ENCODE assay signal across 2 cellular contexts in the genomic region with DNA sequence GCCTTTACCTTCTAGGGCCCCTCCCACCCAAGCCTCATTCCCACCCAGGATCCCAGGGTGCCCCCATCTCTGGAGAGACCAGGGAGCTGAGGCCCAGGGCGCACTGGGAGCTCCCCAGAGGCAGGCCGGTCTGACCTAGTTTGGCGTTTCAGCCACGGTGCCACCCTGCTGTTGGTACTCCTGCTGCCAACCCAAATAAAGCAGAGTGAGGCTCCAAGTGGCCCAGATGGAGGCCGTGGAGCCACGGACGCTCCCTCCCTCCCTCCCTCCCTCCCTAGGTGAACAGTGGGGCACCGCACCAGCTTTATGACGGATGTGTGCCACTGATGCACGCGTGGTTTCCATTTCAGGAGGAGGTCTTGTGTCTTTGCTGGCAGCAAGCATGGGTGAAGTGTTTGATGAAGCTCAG.
TF ChIP-seq lines count a peak whose summit lies in the region.

No MANE protein-coding gene starts in this region.

TF ChIP-seq in SK-N-SH, 30 proteins besides CTCF, POLR2A, EP300 and RAD21 (continued from another document):
- no peak for TF ChIP-seq NFIC (IDR thresholded peaks at IDR 0.05; ENCODE audit: borderline replicate concordance)
- no peak for TF ChIP-seq TAF1 (IDR thresholded peaks at IDR 0.05; ENCODE audit: borderline replicate concordance, low read depth, low read length)
- TF ChIP-seq, protein P1, sequence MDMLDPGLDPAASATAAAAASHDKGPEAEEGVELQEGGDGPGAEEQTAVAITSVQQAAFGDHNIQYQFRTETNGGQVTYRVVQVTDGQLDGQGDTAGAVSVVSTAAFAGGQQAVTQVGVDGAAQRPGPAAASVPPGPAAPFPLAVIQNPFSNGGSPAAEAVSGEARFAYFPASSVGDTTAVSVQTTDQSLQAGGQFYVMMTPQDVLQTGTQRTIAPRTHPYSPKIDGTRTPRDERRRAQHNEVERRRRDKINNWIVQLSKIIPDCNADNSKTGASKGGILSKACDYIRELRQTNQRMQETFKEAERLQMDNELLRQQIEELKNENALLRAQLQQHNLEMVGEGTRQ (IDR thresholded peaks at IDR 0.05; ENCODE audit: borderline replicate concordance, low read depth, low read length), result no peak
- no peak for TF ChIP-seq FOXJ3 (CRISPR knock-in tag; IDR thresholded peaks at IDR 0.05)
- TF ChIP-seq, protein P2, sequence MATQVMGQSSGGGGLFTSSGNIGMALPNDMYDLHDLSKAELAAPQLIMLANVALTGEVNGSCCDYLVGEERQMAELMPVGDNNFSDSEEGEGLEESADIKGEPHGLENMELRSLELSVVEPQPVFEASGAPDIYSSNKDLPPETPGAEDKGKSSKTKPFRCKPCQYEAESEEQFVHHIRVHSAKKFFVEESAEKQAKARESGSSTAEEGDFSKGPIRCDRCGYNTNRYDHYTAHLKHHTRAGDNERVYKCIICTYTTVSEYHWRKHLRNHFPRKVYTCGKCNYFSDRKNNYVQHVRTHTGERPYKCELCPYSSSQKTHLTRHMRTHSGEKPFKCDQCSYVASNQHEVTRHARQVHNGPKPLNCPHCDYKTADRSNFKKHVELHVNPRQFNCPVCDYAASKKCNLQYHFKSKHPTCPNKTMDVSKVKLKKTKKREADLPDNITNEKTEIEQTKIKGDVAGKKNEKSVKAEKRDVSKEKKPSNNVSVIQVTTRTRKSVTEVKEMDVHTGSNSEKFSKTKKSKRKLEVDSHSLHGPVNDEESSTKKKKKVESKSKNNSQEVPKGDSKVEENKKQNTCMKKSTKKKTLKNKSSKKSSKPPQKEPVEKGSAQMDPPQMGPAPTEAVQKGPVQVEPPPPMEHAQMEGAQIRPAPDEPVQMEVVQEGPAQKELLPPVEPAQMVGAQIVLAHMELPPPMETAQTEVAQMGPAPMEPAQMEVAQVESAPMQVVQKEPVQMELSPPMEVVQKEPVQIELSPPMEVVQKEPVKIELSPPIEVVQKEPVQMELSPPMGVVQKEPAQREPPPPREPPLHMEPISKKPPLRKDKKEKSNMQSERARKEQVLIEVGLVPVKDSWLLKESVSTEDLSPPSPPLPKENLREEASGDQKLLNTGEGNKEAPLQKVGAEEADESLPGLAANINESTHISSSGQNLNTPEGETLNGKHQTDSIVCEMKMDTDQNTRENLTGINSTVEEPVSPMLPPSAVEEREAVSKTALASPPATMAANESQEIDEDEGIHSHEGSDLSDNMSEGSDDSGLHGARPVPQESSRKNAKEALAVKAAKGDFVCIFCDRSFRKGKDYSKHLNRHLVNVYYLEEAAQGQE (IDR thresholded peaks at IDR 0.05; ENCODE audit: low read depth, low read length), result no peak
- no peak for TF ChIP-seq RFX5 (IDR thresholded peaks at IDR 0.05; ENCODE audit: low read length)

TF ChIP-seq in SK-N-SH treated with all-trans-retinoic acid at 6 μM for 48 hours, 23 proteins besides CTCF, POLR2A, EP300 and RAD21 (continued from another document):
- TF ChIP-seq, protein P3, sequence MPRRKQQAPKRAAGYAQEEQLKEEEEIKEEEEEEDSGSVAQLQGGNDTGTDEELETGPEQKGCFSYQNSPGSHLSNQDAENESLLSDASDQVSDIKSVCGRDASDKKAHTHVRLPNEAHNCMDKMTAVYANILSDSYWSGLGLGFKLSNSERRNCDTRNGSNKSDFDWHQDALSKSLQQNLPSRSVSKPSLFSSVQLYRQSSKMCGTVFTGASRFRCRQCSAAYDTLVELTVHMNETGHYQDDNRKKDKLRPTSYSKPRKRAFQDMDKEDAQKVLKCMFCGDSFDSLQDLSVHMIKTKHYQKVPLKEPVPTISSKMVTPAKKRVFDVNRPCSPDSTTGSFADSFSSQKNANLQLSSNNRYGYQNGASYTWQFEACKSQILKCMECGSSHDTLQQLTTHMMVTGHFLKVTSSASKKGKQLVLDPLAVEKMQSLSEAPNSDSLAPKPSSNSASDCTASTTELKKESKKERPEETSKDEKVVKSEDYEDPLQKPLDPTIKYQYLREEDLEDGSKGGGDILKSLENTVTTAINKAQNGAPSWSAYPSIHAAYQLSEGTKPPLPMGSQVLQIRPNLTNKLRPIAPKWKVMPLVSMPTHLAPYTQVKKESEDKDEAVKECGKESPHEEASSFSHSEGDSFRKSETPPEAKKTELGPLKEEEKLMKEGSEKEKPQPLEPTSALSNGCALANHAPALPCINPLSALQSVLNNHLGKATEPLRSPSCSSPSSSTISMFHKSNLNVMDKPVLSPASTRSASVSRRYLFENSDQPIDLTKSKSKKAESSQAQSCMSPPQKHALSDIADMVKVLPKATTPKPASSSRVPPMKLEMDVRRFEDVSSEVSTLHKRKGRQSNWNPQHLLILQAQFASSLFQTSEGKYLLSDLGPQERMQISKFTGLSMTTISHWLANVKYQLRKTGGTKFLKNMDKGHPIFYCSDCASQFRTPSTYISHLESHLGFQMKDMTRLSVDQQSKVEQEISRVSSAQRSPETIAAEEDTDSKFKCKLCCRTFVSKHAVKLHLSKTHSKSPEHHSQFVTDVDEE (CRISPR knock-in tag; IDR thresholded peaks at IDR 0.05), result no peak
- no peak for TF ChIP-seq ZC3H10 (CRISPR knock-in tag; IDR thresholded peaks at IDR 0.05)
- TF ChIP-seq ZFP30 (CRISPR knock-in tag; IDR thresholded peaks at IDR 0.05), result no peak
